Comparison of ENCODE assay signal across 1 cellular context in the genomic region with DNA sequence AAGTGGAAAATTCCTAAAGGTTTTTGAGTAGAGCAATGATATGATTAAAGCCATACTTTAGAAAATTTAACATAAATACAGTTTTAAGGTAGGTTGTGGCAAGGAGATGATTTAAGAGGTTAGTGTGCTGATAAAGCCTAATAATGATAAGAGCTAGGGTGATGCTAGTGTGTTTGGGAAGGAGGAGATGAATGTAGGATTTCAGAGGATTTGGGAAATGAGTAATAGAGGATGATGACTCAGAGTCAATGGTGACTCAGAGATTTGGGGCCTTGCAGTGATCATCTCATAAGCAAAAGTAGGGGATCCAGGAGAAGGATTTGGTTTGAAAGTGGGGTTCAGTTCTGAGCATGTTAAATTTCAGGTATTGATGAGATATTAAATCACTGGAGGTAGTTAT.
TF ChIP-seq lines count a peak whose summit lies in the region.

No MANE protein-coding gene starts in this region.

TF ChIP-seq in SK-N-SH, 30 proteins besides CTCF, POLR2A, EP300 and RAD21 (continued from another document):
- no peak for TF ChIP-seq TAF1 (IDR thresholded peaks at IDR 0.05; ENCODE audit: borderline replicate concordance, low read depth, low read length)
TF ChIP-seq in SK-N-SH: peak in this region for 4.
